In genomic region chr4:86498560-86499166, GRCh38 we compare ENCODE assay signal across 8 cellular contexts.
DNase-seq lines count a peak whose midpoint lies in the region; ATAC-seq and FAIRE-seq lines count a peak whose summit lies in the region.

No MANE protein-coding gene starts in this region.

- CTCF ChIA-PET in activated CD8-positive, alpha-beta T cell treated with anti-CD3 and anti-CD28 coated beads, Interleukin-2, amount 10 ng/mL, durations not matched to agents 7 days and 5 days (lab: Charles Lee), result interaction anchor here (0.7 to 4.8 kb wide), 30 partner anchors 8 to 652 kb away, joined by 3 to 31 read pairs (median 4); partner anchors contain the start of gene C4orf36

- H3K4me3 Mint-ChIP-seq in activated CD8-positive, alpha-beta T cell treated with anti-CD3 and anti-CD28 coated beads, Interleukin-2, amount 10 ng/mL, durations not matched to agents 7 days and 5 days, result no peak overlapping the region

- intact Hi-C loops in left cardiac atrium (cut with DNase I), result loop anchor here (1.0 to 5.0 kb wide), 2 partner anchors 397 to 399 kb away; no protein-coding TSS in a partner anchor

- ATAC-seq in GM19043 (IDR thresholded peaks at IDR 0.05; ENCODE audit: low read depth, unreplicated experiment) (peak; percentile 83), HG03108 (IDR thresholded peaks at IDR 0.05; ENCODE audit: unreplicated experiment) (peak; percentile 76), left cardiac atrium (peak; percentile 87 to 88)
- ATAC-seq in activated CD8-positive, alpha-beta T cell treated with anti-CD3 and anti-CD28 coated beads, Interleukin-2, amount 10 ng/mL, durations not matched to agents 7 days and 5 days, result peak; percentile 89

- H3K36me3 ChIP-seq in small intestine (ENCODE audit: control insufficient read depth in 2 of 2, insufficient read depth in 2 of 2, low read length in 2 of 2), result no peaks in the 10 kb centered on the region

- in situ Hi-C loops in Caki2 (cut with HindIII; ENCODE audit: low pct_unique_long_range_greater_than_20kb, low sequenced_read_pairs), result no loop called here

- DNase-seq in Caki2 (ENCODE audit: low read depth) (peak; percentile 39), NCI-H2171 (lab: John Stamatoyannopoulos, UW) (peak; percentile 3), left cardiac atrium (no peak), small intestine (peak; percentile 31)
- no peak for DNase-seq in activated CD8-positive, alpha-beta T cell treated with anti-CD3 and anti-CD28 coated beads, Interleukin-2, amount 10 ng/mL, durations not matched to agents 7 days and 5 days
- DNase-seq in activated naive CD4-positive, alpha-beta T cell treated with Interleukin-2 at 50 U/mL for 16 hours, result no peak

- no peaks in the 10 kb centered on the region for H3K4me1 ChIP-seq in small intestine (ENCODE audit: control insufficient read depth in 2 of 2, insufficient read depth in 1 of 2, low read depth in 1 of 2, low read length in 1 of 2)

- peaks cover 15% of the 10 kb centered on the region for H3K27me3 Mint-ChIP-seq in activated CD8-positive, alpha-beta T cell treated with anti-CD3 and anti-CD28 coated beads, Interleukin-2, amount 10 ng/mL, durations not matched to agents 7 days and 5 days (ENCODE audit: low read depth)

- no peak overlapping the region for H3K27ac ChIP-seq in small intestine (ENCODE audit: low read depth in 1 of 2, low read length in 1 of 2)

- H3K4me1 Mint-ChIP-seq in activated CD8-positive, alpha-beta T cell treated with anti-CD3 and anti-CD28 coated beads, Interleukin-2, amount 10 ng/mL, durations not matched to agents 7 days and 5 days (ENCODE audit: low read depth), result peaks cover 11% of the 10 kb centered on the region

- no peaks in the 10 kb centered on the region for H3K9me3 ChIP-seq in small intestine (ENCODE audit: control insufficient read depth, low read depth)

- no peak overlapping the region for H3K27ac Mint-ChIP-seq in activated CD8-positive, alpha-beta T cell treated with anti-CD3 and anti-CD28 coated beads, Interleukin-2, amount 10 ng/mL, durations not matched to agents 7 days and 5 days

- H3K9me3 Mint-ChIP-seq in activated CD8-positive, alpha-beta T cell treated with anti-CD3 and anti-CD28 coated beads, Interleukin-2, amount 10 ng/mL, durations not matched to agents 7 days and 5 days (ENCODE audit: insufficient read depth), result no peaks in the 10 kb centered on the region

- POLR2A ChIA-PET in activated CD8-positive, alpha-beta T cell treated with anti-CD3 and anti-CD28 coated beads, Interleukin-2, amount 10 ng/mL, durations not matched to agents 7 days and 5 days (lab: Charles Lee), result no interaction called here

- H3K27me3 ChIP-seq in small intestine (ENCODE audit: control insufficient read depth in 2 of 2, insufficient read depth in 2 of 2, low read length in 2 of 2), result no peaks in the 10 kb centered on the region

- FAIRE-seq in small intestine (lab: Jason Lieb, UNC), result no peak

- WGBS in small intestine, 3 donors, result 9 to 13% (median 12%) methylated on average over 4 of the region's 4 CpGs

- H3K4me3 ChIP-seq in small intestine (ENCODE audit: low read depth in 1 of 2, low read length in 2 of 2), result no peak overlapping the region

- H3K36me3 Mint-ChIP-seq in activated CD8-positive, alpha-beta T cell treated with anti-CD3 and anti-CD28 coated beads, Interleukin-2, amount 10 ng/mL, durations not matched to agents 7 days and 5 days (ENCODE audit: low read depth), result no peaks in the 10 kb centered on the region

Comparison
In these comparisons a context has a peak if more than half of its experiments do, and no peak if none do; other contexts are left out.
1. DNase-seq: peak in Caki2 (single experiment), NCI-H2171 (single experiment) and small intestine (single experiment); none in activated CD8-positive, alpha-beta T cell treated with anti-CD3 and anti-CD28 coated beads, Interleukin-2, amount 10 ng/mL, durations not matched to agents 7 days and 5 days (single experiment), left cardiac atrium (single experiment) and activated naive CD4-positive, alpha-beta T cell treated with Interleukin-2 at 50 U/mL for 16 hours (single experiment).
2. Peak in every context shown above with its lines, with median percentiles within 50 percentile points of each other: ATAC-seq.